18 cellular contexts compared by ENCODE assay signal in genomic region chr7:72753781-72754180, GRCh38.
"Had no signal": no experiment of that assay in that cellular context is flagged by ENCODE, and none has a peak within 500 bp of the region (broad histone marks: within the 10 kb centered on the region; RNA-seq: fewer than 3 reads in every experiment).

No MANE protein-coding gene starts in this region.

- H3K4me3 ChIP-seq: ovary, psoas muscle, sigmoid colon, stomach, thyroid gland had no signal

- DNase-seq: cortex of kidney; effector memory CD8-positive, alpha-beta T cell; hypothalamus; midbrain; naive thymus-derived CD4-positive, alpha-beta T cell; nucleus accumbens; ovary; posterior cingulate gyrus; psoas muscle; right cardiac atrium; sigmoid colon; stimulated activated CD4-positive, alpha-beta T cell treated with anti-CD3 and anti-CD28 coated beads, Interleukin-2, amount 100 ng/mL, for 24 hours; stimulated activated CD4-positive, alpha-beta T cell treated with anti-CD3 and anti-CD28 coated beads, Interleukin-4, amount 100 ng/mL, for 24 hours; stimulated activated naive CD4-positive, alpha-beta T cell treated with Interleukin-2 at 50 U/mL for 16 hours; stomach; thyroid gland had no signal

- H3K36me3 Mint-ChIP-seq: stimulated activated effector memory CD8-positive, alpha-beta T cell treated with anti-CD3 and anti-CD28 coated beads, Interleukin-12 subunit alpha, Interleukin-12 subunit beta, amount 100 ng/mL, for 72 hours had no signal

- ATAC-seq: effector memory CD8-positive, alpha-beta T cell; naive thymus-derived CD4-positive, alpha-beta T cell; psoas muscle; right cardiac atrium; stimulated activated effector memory CD8-positive, alpha-beta T cell treated with anti-CD3 and anti-CD28 coated beads, Interleukin-12 subunit alpha, Interleukin-12 subunit beta, amount 100 ng/mL, for 72 hours had no signal

- H3K9me3 ChIP-seq: ovary, psoas muscle, thyroid gland had no signal

- H3K4me3 Mint-ChIP-seq: effector memory CD8-positive, alpha-beta T cell; naive thymus-derived CD4-positive, alpha-beta T cell; nephron; stimulated activated effector memory CD8-positive, alpha-beta T cell treated with anti-CD3 and anti-CD28 coated beads, Interleukin-12 subunit alpha, Interleukin-12 subunit beta, amount 100 ng/mL, for 72 hours had no signal

- H3K36me3 ChIP-seq: ovary, sigmoid colon, thyroid gland had no signal

- H3K4me1 Mint-ChIP-seq: nephron; stimulated activated effector memory CD8-positive, alpha-beta T cell treated with anti-CD3 and anti-CD28 coated beads, Interleukin-12 subunit alpha, Interleukin-12 subunit beta, amount 100 ng/mL, for 72 hours had no signal

- H3K27ac Mint-ChIP-seq: effector memory CD8-positive, alpha-beta T cell; naive thymus-derived CD4-positive, alpha-beta T cell; nephron; stimulated activated effector memory CD8-positive, alpha-beta T cell treated with anti-CD3 and anti-CD28 coated beads, Interleukin-12 subunit alpha, Interleukin-12 subunit beta, amount 100 ng/mL, for 72 hours had no signal

- H3K27me3 Mint-ChIP-seq: effector memory CD8-positive, alpha-beta T cell; naive thymus-derived CD4-positive, alpha-beta T cell had no signal

- H3K27me3 ChIP-seq: ovary, sigmoid colon, stomach, thyroid gland had no signal

- H3K9me3 Mint-ChIP-seq: effector memory CD8-positive, alpha-beta T cell had no signal

- H3K27ac ChIP-seq: ovary, psoas muscle, sigmoid colon, stomach, thyroid gland had no signal

- H3K4me1 ChIP-seq: psoas muscle, sigmoid colon, stomach, thyroid gland had no signal
